18 cellular contexts compared by ENCODE assay signal in the genomic region with DNA sequence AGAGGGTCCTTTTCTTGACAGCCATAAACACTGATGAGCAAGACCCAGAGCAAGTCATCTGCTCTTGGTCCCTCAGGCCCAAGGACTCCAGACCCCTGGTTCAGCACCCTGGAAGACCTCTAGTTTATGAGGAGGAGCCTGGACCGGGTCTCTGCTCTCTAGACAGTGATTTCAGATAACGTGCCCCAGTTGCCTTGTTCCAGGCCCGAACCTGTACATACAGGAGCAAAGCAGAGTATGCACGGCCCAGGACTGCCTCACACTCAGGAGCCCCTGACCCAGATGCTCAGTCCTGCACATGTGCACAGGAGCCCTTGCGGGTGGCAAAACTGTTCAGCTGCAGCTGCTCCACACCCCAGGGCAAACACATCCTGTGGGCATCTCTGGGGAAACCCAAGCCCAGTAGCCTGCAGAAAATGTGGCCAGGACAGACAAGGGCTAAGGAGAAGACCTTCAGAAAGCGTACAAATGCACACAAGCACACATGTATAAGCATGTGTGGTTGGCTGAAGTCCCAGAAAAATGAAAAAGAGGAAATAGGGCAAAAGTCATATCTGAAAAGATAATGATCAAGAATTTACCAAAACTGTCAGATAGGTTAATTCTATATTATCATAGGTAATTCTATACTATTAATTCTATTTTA. TPM values are rescaled to one million over a fixed set of nuclear protein-coding genes. Genes with fewer than 3 reads are reported as not detected.
A peak's percentile ranks its signal among the peaks of the same experiment; 100 is the strongest.
DNase-seq lines count a peak whose midpoint lies in the region; ATAC-seq and TF ChIP-seq lines count a peak whose summit lies in the region.
"Had no signal": no experiment of that assay in that cellular context is flagged by ENCODE, and none has a peak within 500 bp of the region (broad histone marks: within the 10 kb centered on the region; RNA-seq: fewer than 3 reads in every experiment).

No MANE protein-coding gene starts in this region.

- H3K27ac Mint-ChIP-seq in GM23338 = no peak overlapping the region
- no peak overlapping the region for H3K27ac Mint-ChIP-seq in stimulated activated effector memory CD8-positive, alpha-beta T cell treated with anti-CD3 and anti-CD28 coated beads, Interleukin-12 subunit alpha, Interleukin-12 subunit beta, amount 100 ng/mL, for 72 hours
- H3K27ac Mint-ChIP-seq: activated T-helper 17 cell treated with anti-CD3 and anti-CD28 coated beads, Interleukin-2, amount 50 U/mL, for 72 hours had no signal

- H3K79me2 ChIP-seq in GM23338 (replicated peaks; ENCODE audit: insufficient read depth) = no peaks in the 10 kb centered on the region

- no peaks in the 10 kb centered on the region for H3K9me2 ChIP-seq in GM23338 (ENCODE audit: insufficient read depth)

- peaks cover 5% of the 10 kb centered on the region for H3K27me3 Mint-ChIP-seq in GM23338 (ENCODE audit: insufficient read depth, low read depth, poor library complexity)

- H3K4me3 Mint-ChIP-seq in GM23338 = no peak overlapping the region
- no peak overlapping the region for H3K4me3 Mint-ChIP-seq in stimulated activated effector memory CD8-positive, alpha-beta T cell treated with anti-CD3 and anti-CD28 coated beads, Interleukin-12 subunit alpha, Interleukin-12 subunit beta, amount 100 ng/mL, for 72 hours
- H3K4me3 Mint-ChIP-seq: activated T-helper 17 cell treated with anti-CD3 and anti-CD28 coated beads, Interleukin-2, amount 50 U/mL, for 72 hours had no signal

- H3K36me3 Mint-ChIP-seq in GM23338 (ENCODE audit: low read depth) = no peaks in the 10 kb centered on the region
- no peaks in the 10 kb centered on the region for H3K36me3 Mint-ChIP-seq in stimulated activated effector memory CD8-positive, alpha-beta T cell treated with anti-CD3 and anti-CD28 coated beads, Interleukin-12 subunit alpha, Interleukin-12 subunit beta, amount 100 ng/mL, for 72 hours

- H3K4me2 ChIP-seq in GM23338 = no peak overlapping the region

- no peaks in the 10 kb centered on the region; the same call in 2 of the 3 replicates for H3K9me3 Mint-ChIP-seq in GM23338
- H3K9me3 Mint-ChIP-seq in stimulated activated effector memory CD8-positive, alpha-beta T cell treated with anti-CD3 and anti-CD28 coated beads, Interleukin-12 subunit alpha, Interleukin-12 subunit beta, amount 100 ng/mL, for 72 hours = no peaks in the 10 kb centered on the region
- H3K9me3 Mint-ChIP-seq: activated T-helper 17 cell treated with anti-CD3 and anti-CD28 coated beads, Interleukin-2, amount 50 U/mL, for 72 hours had no signal

- no peak overlapping the region for H3K27ac ChIP-seq in GM23338 (ENCODE audit: low read depth)

- H2AFZ ChIP-seq in GM23338 = 0 out of 2 replicates have a peak overlapping the region, but pooled peaks have one; percentile 86

- H3K4me1 ChIP-seq in GM23338 (ENCODE audit: insufficient read depth) = peaks cover 22% of the 10 kb centered on the region
- H3K4me1 ChIP-seq: prostate gland had no signal

- peaks cover 23% of the 10 kb centered on the region for H3K4me1 Mint-ChIP-seq in GM23338
- H3K4me1 Mint-ChIP-seq in stimulated activated effector memory CD8-positive, alpha-beta T cell treated with anti-CD3 and anti-CD28 coated beads, Interleukin-12 subunit alpha, Interleukin-12 subunit beta, amount 100 ng/mL, for 72 hours = no peaks in the 10 kb centered on the region
- H3K4me1 Mint-ChIP-seq: activated T-helper 17 cell treated with anti-CD3 and anti-CD28 coated beads, Interleukin-2, amount 50 U/mL, for 72 hours had no signal

- no peak overlapping the region for H3K4me3 ChIP-seq in GM23338
- H3K4me3 ChIP-seq: gastroesophageal sphincter, prostate gland had no signal

- no peaks in the 10 kb centered on the region for H4K20me1 ChIP-seq in GM23338 (replicated peaks; ENCODE audit: insufficient read depth)

- no peak for ATAC-seq in GM23338
- ATAC-seq in stimulated activated effector memory CD8-positive, alpha-beta T cell treated with anti-CD3 and anti-CD28 coated beads, Interleukin-12 subunit alpha, Interleukin-12 subunit beta, amount 100 ng/mL, for 72 hours = peak; percentile 24
- ATAC-seq in SK-N-SH treated with all-trans-retinoic acid at 6 μM for 48 hours = no peak
- ATAC-seq: activated T-helper 17 cell treated with anti-CD3 and anti-CD28 coated beads, Interleukin-2, amount 50 U/mL, for 72 hours; gastroesophageal sphincter had no signal

- no peaks in the 10 kb centered on the region for H3F3A ChIP-seq in GM23338 (replicated peaks; ENCODE audit: low read depth)

- no peaks in the 10 kb centered on the region for H3K27me3 ChIP-seq in GM23338 (ENCODE audit: insufficient read depth)
- H3K27me3 ChIP-seq: gastroesophageal sphincter had no signal

- no peaks in the 10 kb centered on the region for H3K36me3 ChIP-seq in GM23338 (ENCODE audit: insufficient read depth)
- H3K36me3 ChIP-seq: gastroesophageal sphincter, prostate gland had no signal

- no peak for TF ChIP-seq CTCF in GM23338 (conservative IDR thresholded peaks at IDR 0.05; ENCODE audit: low read depth in 2 of 2)

- DNase-seq in GM23338 (ENCODE audit: low spot score) (no peak), RPMI7951 (ENCODE audit: low read depth) (peak; percentile 33), ecto neural progenitor cell (ENCODE audit: low spot score) (peak; percentile 41), NCI-H510A treated with DMSO at 0.1 percent for 48 hours (lab: John Stamatoyannopoulos, UW) (no peak), NCI-H2029 (lab: John Stamatoyannopoulos, UW) (no peak)
- no peak for DNase-seq in stimulated activated effector memory CD8-positive, alpha-beta T cell treated with anti-CD3 and anti-CD28 coated beads, Interleukin-12 subunit alpha, Interleukin-12 subunit beta, amount 100 ng/mL, for 72 hours (ENCODE audit: low spot score in 2 of 2)
- DNase-seq: COR-L47; dermis blood vessel endothelial cell; erythroblast; midbrain; NCI-H1436 treated with DMSO at 0.1 percent for 48 hours; NCI-H82; stimulated activated CD4-positive, alpha-beta T cell treated with anti-CD3 and anti-CD28 coated beads, Interleukin-2, amount 100 ng/mL, for 48 hours; T1000 had no signal

TF ChIP-seq in SK-N-SH treated with all-trans-retinoic acid at 6 μM for 48 hours, 23 proteins besides CTCF, POLR2A, EP300 and RAD21:
- TF ChIP-seq, protein P1, sequence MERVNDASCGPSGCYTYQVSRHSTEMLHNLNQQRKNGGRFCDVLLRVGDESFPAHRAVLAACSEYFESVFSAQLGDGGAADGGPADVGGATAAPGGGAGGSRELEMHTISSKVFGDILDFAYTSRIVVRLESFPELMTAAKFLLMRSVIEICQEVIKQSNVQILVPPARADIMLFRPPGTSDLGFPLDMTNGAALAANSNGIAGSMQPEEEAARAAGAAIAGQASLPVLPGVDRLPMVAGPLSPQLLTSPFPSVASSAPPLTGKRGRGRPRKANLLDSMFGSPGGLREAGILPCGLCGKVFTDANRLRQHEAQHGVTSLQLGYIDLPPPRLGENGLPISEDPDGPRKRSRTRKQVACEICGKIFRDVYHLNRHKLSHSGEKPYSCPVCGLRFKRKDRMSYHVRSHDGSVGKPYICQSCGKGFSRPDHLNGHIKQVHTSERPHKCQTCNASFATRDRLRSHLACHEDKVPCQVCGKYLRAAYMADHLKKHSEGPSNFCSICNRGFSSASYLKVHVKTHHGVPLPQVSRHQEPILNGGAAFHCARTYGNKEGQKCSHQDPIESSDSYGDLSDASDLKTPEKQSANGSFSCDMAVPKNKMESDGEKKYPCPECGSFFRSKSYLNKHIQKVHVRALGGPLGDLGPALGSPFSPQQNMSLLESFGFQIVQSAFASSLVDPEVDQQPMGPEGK (CRISPR knock-in tag; IDR thresholded peaks at IDR 0.05; ENCODE audit: borderline replicate concordance) = no peak
- TF ChIP-seq ARNTL (CRISPR knock-in tag; IDR thresholded peaks at IDR 0.05; ENCODE audit: borderline replicate concordance, low read depth) (no peak), TOX (CRISPR knock-in tag; IDR thresholded peaks at IDR 0.05; ENCODE audit: borderline replicate concordance) (no peak), ZNF8 (CRISPR knock-in tag; IDR thresholded peaks at IDR 0.05) (no peak), CSDC2 (CRISPR knock-in tag; IDR thresholded peaks at IDR 0.05) (no peak)
- TF ChIP-seq, protein P2, sequence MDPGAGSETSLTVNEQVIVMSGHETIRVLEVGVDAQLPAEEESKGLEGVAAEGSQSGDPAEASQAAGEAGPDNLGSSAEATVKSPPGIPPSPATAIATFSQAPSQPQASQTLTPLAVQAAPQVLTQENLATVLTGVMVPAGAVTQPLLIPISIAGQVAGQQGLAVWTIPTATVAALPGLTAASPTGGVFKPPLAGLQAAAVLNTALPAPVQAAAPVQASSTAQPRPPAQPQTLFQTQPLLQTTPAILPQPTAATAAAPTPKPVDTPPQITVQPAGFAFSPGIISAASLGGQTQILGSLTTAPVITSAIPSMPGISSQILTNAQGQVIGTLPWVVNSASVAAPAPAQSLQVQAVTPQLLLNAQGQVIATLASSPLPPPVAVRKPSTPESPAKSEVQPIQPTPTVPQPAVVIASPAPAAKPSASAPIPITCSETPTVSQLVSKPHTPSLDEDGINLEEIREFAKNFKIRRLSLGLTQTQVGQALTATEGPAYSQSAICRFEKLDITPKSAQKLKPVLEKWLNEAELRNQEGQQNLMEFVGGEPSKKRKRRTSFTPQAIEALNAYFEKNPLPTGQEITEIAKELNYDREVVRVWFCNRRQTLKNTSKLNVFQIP (CRISPR knock-in tag; IDR thresholded peaks at IDR 0.05; ENCODE audit: borderline replicate concordance, low read depth) = no peak

RNA-seq across cellular contexts. Expression of a gene that starts 59.9 kb away (rescaled TPM):
- 2.8 and 4.6 TPM in 2 replicates for total RNA-seq in GM23338 (2014; rRNA removed; shearing (Covaris generic))
- polyA plus RNA-seq in GM23338 (2016; fragmentation: Nextera tagmentation; extraction: Ambion mirVana) = 1.4 and 1.6 TPM in 2 replicates
- 5.6 and 5.9 TPM in 2 replicates for total RNA-seq in RPMI7951 (2014; rRNA removed; shearing (Covaris generic))

Comparison
In these comparisons a context has a peak if more than half of its experiments do, and no peak if none do; other contexts are left out.
1. DNase-seq: peak in RPMI7951 (single experiment) and ecto neural progenitor cell (single experiment); none in GM23338 (single experiment), stimulated activated effector memory CD8-positive, alpha-beta T cell treated with anti-CD3 and anti-CD28 coated beads, Interleukin-12 subunit alpha, Interleukin-12 subunit beta, amount 100 ng/mL, for 72 hours (0 of 2), NCI-H510A treated with DMSO at 0.1 percent for 48 hours (single experiment) and NCI-H2029 (single experiment).